1 cellular context compared by ENCODE assay signal in genomic region chr2:37774976-37775907, GRCh38.
TF ChIP-seq lines count a peak whose summit lies in the region.

No MANE protein-coding gene starts in this region.

TF ChIP-seq in SK-N-SH, 30 proteins besides CTCF, POLR2A, EP300 and RAD21 (continued from another document):
- TF ChIP-seq USF2 (IDR thresholded peaks at IDR 0.05; ENCODE audit: borderline replicate concordance, low read depth, low read length) (no peak), RCOR1 (IDR thresholded peaks at IDR 0.05; ENCODE audit: low read length) (no peak), MXI1 (IDR thresholded peaks at IDR 0.05; ENCODE audit: low read depth, low read length) (no peak), PBX3 (IDR thresholded peaks at IDR 0.05) (no peak; the same call in 1 of the 2 replicates), REST (IDR thresholded peaks at IDR 0.05; ENCODE audit: low read depth, low read length) (no peak), FOXJ3 (CRISPR knock-in tag; IDR thresholded peaks at IDR 0.05) (no peak), MAX (IDR thresholded peaks at IDR 0.05; ENCODE audit: low read depth) (no peak), EZH2phosphoT487 (IDR thresholded peaks at IDR 0.05; ENCODE audit: borderline replicate concordance, low read depth) (no peak), FOSL2 (IDR thresholded peaks at IDR 0.05; ENCODE audit: borderline replicate concordance, low read depth) (no peak)
TF ChIP-seq in SK-N-SH: peak in this region for 0.
